ENCODE assay signal across 17 cellular contexts in the genomic region with DNA sequence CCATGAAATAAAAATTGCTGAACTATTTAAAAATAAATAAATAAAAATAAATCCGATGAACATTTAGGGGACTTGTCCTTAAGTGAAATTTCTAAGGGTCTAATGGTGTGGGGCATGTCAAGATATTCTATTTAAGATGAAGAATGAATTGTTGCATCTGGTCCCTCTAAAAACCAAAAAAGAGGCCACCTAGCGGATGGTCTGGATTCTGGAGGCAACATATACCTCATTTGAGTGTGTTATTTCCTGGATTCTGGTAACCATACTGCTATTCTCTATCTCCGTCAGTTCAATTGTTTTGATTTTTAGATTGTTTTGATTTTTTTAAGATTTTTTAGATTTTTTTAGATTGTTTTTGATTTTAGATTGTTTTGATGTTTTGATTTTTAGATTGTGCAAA. TPM values are rescaled to one million over a fixed set of nuclear protein-coding genes. Genes with fewer than 3 reads are reported as not detected.
A peak's percentile ranks its signal among the peaks of the same experiment; 100 is the strongest.
DNase-seq lines count a peak whose midpoint lies in the region; ATAC-seq and TF ChIP-seq lines count a peak whose summit lies in the region.
"Had no signal": no experiment of that assay in that cellular context is flagged by ENCODE, and none has a peak within 500 bp of the region (broad histone marks: within the 10 kb centered on the region; RNA-seq: fewer than 3 reads in every experiment).

No MANE protein-coding gene starts in this region.

- H3K4me1 ChIP-seq in SK-N-SH (ENCODE audit: control insufficient read depth in 1 of 2, insufficient read depth in 2 of 2, low read depth in 1 of 2, low read length in 1 of 2) (no peaks in the 10 kb centered on the region), mesendoderm (ENCODE audit: control insufficient read depth, low read depth, low read length) (no peaks in the 10 kb centered on the region)
- H3K4me1 ChIP-seq: parathyroid adenoma had no signal

- H3K27ac ChIP-seq in SK-N-SH (ENCODE audit: low read depth in 2 of 2, low read length in 1 of 2) (no peak overlapping the region), mesendoderm (ENCODE audit: low read depth, low read length) (no peak overlapping the region)
- H3K27ac ChIP-seq: 22Rv1, parathyroid adenoma had no signal

- POLR2A ChIA-PET in SK-N-SH (lab: Yijun Ruan, JAX): no interaction called here

- H3K79me1 ChIP-seq in mesendoderm (ENCODE audit: low read length): no peaks in the 10 kb centered on the region

- peak; percentile 58 for TF ChIP-seq CTCF in SK-N-SH (IDR thresholded peaks at IDR 0.05)
- TF ChIP-seq CTCF in foreskin fibroblast (IDR thresholded peaks at IDR 0.05; ENCODE audit: low read depth, low read length): no peak

- no peak overlapping the region for H3K56ac ChIP-seq in mesendoderm (ENCODE audit: low read length)

- DNase-seq in DMS 273 (lab: John Stamatoyannopoulos, UW; ENCODE audit: unreplicated experiment): peak; percentile 49
- DNase-seq in DMS 273 treated with DMSO at 0.1 percent for 48 hours (lab: John Stamatoyannopoulos, UW): no peak
- no peak for DNase-seq in SK-N-SH
- peak; percentile 25 for DNase-seq in mesendoderm
- DNase-seq in C1 segment of cervical spinal cord (lab: John Stamatoyannopoulos, UW): no peak
- DNase-seq in foreskin fibroblast: no peak
- no peak for DNase-seq in NCI-H187 treated with DMSO at 0.1 percent for 48 hours (lab: John Stamatoyannopoulos, UW)
- DNase-seq: activated CD8-positive, alpha-beta memory T cell treated with anti-CD3 and anti-CD28 coated beads, Interleukin-2, amount 10 ng/mL, durations not matched to agents 7 days and 5 days; amniotic stem cell; DND-41; effector memory CD4-positive, alpha-beta T cell; HCEC 1CT; stimulated activated CD4-positive, alpha-beta T cell treated with anti-CD3 and anti-CD28 coated beads, Interleukin-1b, Interleukin-23, amount 100 ng/mL, for 48 hours; stimulated activated naive CD4-positive, alpha-beta T cell treated with Interleukin-2 at 50 U/mL for 16 hours had no signal

- no peak overlapping the region for H3K4ac ChIP-seq in mesendoderm (ENCODE audit: low read depth, low read length)

- H3K4me2 ChIP-seq in SK-N-SH: no peak overlapping the region
- H3K4me2 ChIP-seq in mesendoderm (ENCODE audit: low read length): no peak overlapping the region

- no peak overlapping the region for H3K23ac ChIP-seq in mesendoderm (ENCODE audit: low read length)

- CTCF ChIA-PET in SK-N-SH (lab: Yijun Ruan, JAX): interaction anchor here (0.8 to 1.4 kb wide), 3 partner anchors 210 to 246 kb away, joined by 3 read pairs; no protein-coding TSS in a partner anchor

- no peak overlapping the region for H2AFZ ChIP-seq in SK-N-SH (ENCODE audit: low read depth)
- H2AFZ ChIP-seq: parathyroid adenoma had no signal

- no peak overlapping the region for H3K18ac ChIP-seq in mesendoderm (ENCODE audit: low read length)

- no peak for TF ChIP-seq RAD21 in SK-N-SH (IDR thresholded peaks at IDR 0.05; ENCODE audit: low read length)

- WGBS in SK-N-SH (ENCODE audit: low lambda C conversion rate): 21% methylated on average over 3 of the region's 3 CpGs
- WGBS in mesendoderm (ENCODE audit: extremely low coverage, insufficient coverage, low lambda C conversion rate): no CpG with 5 or more reads among the region's 3 CpGs

- H3K9me2 ChIP-seq in SK-N-SH: no peaks in the 10 kb centered on the region

- H3F3A ChIP-seq in SK-N-SH (replicated peaks; ENCODE audit: insufficient read depth): no peaks in the 10 kb centered on the region

- peaks cover 6% of the 10 kb centered on the region; the same call in 1 of the 2 replicates for H3K27me3 ChIP-seq in SK-N-SH (ENCODE audit: insufficient read depth)
- no peaks in the 10 kb centered on the region for H3K27me3 ChIP-seq in mesendoderm (ENCODE audit: insufficient read depth, low read length, poor library complexity)

- H3K9ac ChIP-seq in SK-N-SH (no peak overlapping the region), mesendoderm (ENCODE audit: low read length) (no peak overlapping the region)
- H3K9ac ChIP-seq: parathyroid adenoma had no signal

- no peaks in the 10 kb centered on the region for H3K9me3 ChIP-seq in SK-N-SH

- H4K5ac ChIP-seq in mesendoderm (ENCODE audit: low read length): no peak overlapping the region

- H3K36me3 ChIP-seq in SK-N-SH (replicated peaks in 1 of 2; ENCODE audit: control insufficient read depth in 1 of 2, insufficient read depth in 2 of 2, low read length in 1 of 2) (no peaks in the 10 kb centered on the region), mesendoderm (ENCODE audit: control insufficient read depth, insufficient read depth, low read length) (no peaks in the 10 kb centered on the region)

- H3K79me2 ChIP-seq in SK-N-SH (ENCODE audit: insufficient read depth) (no peaks in the 10 kb centered on the region), mesendoderm (ENCODE audit: control insufficient read depth, insufficient read depth, low read length) (no peaks in the 10 kb centered on the region)
- H3K79me2 ChIP-seq: parathyroid adenoma had no signal

- no peak overlapping the region for H2AK5ac ChIP-seq in mesendoderm (ENCODE audit: low read length)

- H3K4me3 ChIP-seq in SK-N-SH (ENCODE audit: low read depth in 2 of 2, low read length in 1 of 2) (no peak overlapping the region), mesendoderm (ENCODE audit: low read length) (no peak overlapping the region), foreskin fibroblast (ENCODE audit: low read depth in 1 of 2, low read length in 2 of 2) (no peak overlapping the region)

- no peak for TF ChIP-seq EP300 in SK-N-SH (IDR thresholded peaks at IDR 0.05; ENCODE audit: borderline replicate concordance in 1 of 2, low read depth in 1 of 2, low read length in 1 of 2)

- H2BK15ac ChIP-seq in mesendoderm (replicated peaks; ENCODE audit: low read depth): no peak overlapping the region

- ATAC-seq in HG03558 (IDR thresholded peaks at IDR 0.05; ENCODE audit: extremely low read depth, unreplicated experiment): peak; percentile 43
- ATAC-seq: activated CD8-positive, alpha-beta memory T cell treated with anti-CD3 and anti-CD28 coated beads, Interleukin-2, amount 10 ng/mL, durations not matched to agents 7 days and 5 days had no signal

- H4K20me1 ChIP-seq in SK-N-SH (ENCODE audit: insufficient read depth): no peaks in the 10 kb centered on the region

- H2BK120ac ChIP-seq in mesendoderm (ENCODE audit: low read depth, low read length): no peak overlapping the region

- H2BK5ac ChIP-seq in mesendoderm (ENCODE audit: low read length): no peak overlapping the region

- H4K8ac ChIP-seq in mesendoderm (ENCODE audit: low read depth, low read length): no peak overlapping the region

TF ChIP-seq in SK-N-SH, 30 proteins besides CTCF, POLR2A, EP300 and RAD21 (continues in another document):
- TF ChIP-seq EZH2phosphoT487 (IDR thresholded peaks at IDR 0.05; ENCODE audit: borderline replicate concordance, low read depth): no peak
- TF ChIP-seq, protein P1, sequence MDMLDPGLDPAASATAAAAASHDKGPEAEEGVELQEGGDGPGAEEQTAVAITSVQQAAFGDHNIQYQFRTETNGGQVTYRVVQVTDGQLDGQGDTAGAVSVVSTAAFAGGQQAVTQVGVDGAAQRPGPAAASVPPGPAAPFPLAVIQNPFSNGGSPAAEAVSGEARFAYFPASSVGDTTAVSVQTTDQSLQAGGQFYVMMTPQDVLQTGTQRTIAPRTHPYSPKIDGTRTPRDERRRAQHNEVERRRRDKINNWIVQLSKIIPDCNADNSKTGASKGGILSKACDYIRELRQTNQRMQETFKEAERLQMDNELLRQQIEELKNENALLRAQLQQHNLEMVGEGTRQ (IDR thresholded peaks at IDR 0.05; ENCODE audit: borderline replicate concordance, low read depth, low read length): no peak
- TF ChIP-seq SIN3A (IDR thresholded peaks at IDR 0.05; ENCODE audit: borderline replicate concordance, low read depth, low read length): no peak
- TF ChIP-seq REST (IDR thresholded peaks at IDR 0.05; ENCODE audit: low read depth, low read length): no peak
- TF ChIP-seq FOSL2 (IDR thresholded peaks at IDR 0.05; ENCODE audit: borderline replicate concordance, low read depth): no peak
- no peak for TF ChIP-seq JUND (IDR thresholded peaks at IDR 0.05)
- TF ChIP-seq RFX5 (IDR thresholded peaks at IDR 0.05; ENCODE audit: low read length): no peak
- TF ChIP-seq IRF3 (IDR thresholded peaks at IDR 0.05; ENCODE audit: low read depth, low read length): no peak

RNA-seq across cellular contexts. Expression of gene AGTR2, which starts 28.3 kb away (rescaled TPM):
- polyA plus RNA-seq in SK-N-SH (2012; rRNA removed): not detected in 2 replicates
- not detected in 2 replicates for polyA plus RNA-seq in SK-N-SH (2012; cell fraction: cytosol; rRNA removed)
- not detected in 2 replicates for polyA plus RNA-seq in SK-N-SH (2012; cell fraction: nucleus; rRNA removed)
- polyA plus RNA-seq in mesendoderm (2013, experiment 1 of 2): not detected
- not detected for polyA plus RNA-seq in mesendoderm (2013, experiment 2 of 2)

Comparison
In these comparisons a context has a peak if more than half of its experiments do, and no peak if none do; other contexts are left out.
1. DNase-seq: peak in DMS 273 (single experiment) and mesendoderm (single experiment); none in DMS 273 treated with DMSO at 0.1 percent for 48 hours (single experiment), SK-N-SH (single experiment), C1 segment of cervical spinal cord (0 of 14), foreskin fibroblast (0 of 2) and NCI-H187 treated with DMSO at 0.1 percent for 48 hours (single experiment).